In genomic region chr12:52949413-52950331, GRCh38 we compare ENCODE assay signal across 8 cellular contexts. TPM values are rescaled to one million over a fixed set of nuclear protein-coding genes. Genes with fewer than 3 reads are reported as not detected.
DNase-seq lines count a peak whose midpoint lies in the region; ATAC-seq and TF ChIP-seq lines count a peak whose summit lies in the region.

No MANE protein-coding gene starts in this region.

- no peak for TF ChIP-seq CTCF in fibroblast of villous mesenchyme (IDR thresholded peaks at IDR 0.05; ENCODE audit: insufficient read depth, low read depth, low read length)
- TF ChIP-seq CTCF in osteocyte (IDR thresholded peaks at IDR 0.05), result no peak

- H3K4me1 Mint-ChIP-seq in CD4-positive, CD25-positive, alpha-beta regulatory T cell, result peaks cover 0 to 12% (median 9%) of the 10 kb centered on the region in 4 donors
- peaks cover 5 to 13% (median 12%) of the 10 kb centered on the region in 3 donors for H3K4me1 Mint-ChIP-seq in T-cell
- H3K4me1 Mint-ChIP-seq in osteocyte (ENCODE audit: unreplicated experiment), result peaks cover 54% of the 10 kb centered on the region

- DNase-seq in CD4-positive, CD25-positive, alpha-beta regulatory T cell, result no peak
- DNase-seq in HuH-7.5 (ENCODE audit: low spot score), result peak; percentile 86
- no peak for DNase-seq in T-cell
- DNase-seq in fibroblast of villous mesenchyme (ENCODE audit: low read depth), result peak; percentile 96
- no peak for DNase-seq in osteocyte (ENCODE audit: extremely low spot score, unreplicated experiment)
- DNase-seq in stimulated activated CD4-positive, alpha-beta T cell treated with anti-CD3 and anti-CD28 coated beads, Interleukin-2, amount 100 ng/mL, for 24 hours, result no peak
- DNase-seq in stimulated activated naive CD4-positive, alpha-beta T cell (lab: John Stamatoyannopoulos, UW), result no peak
- DNase-seq in stimulated activated CD8-positive, alpha-beta memory T cell treated with anti-CD3 and anti-CD28 coated beads, Interleukin-4, amount 100 ng/mL, for 48 hours, result no peak

- peak overlapping the region; percentile 76 to 80 (median 78) for H3K4me3 Mint-ChIP-seq in CD4-positive, CD25-positive, alpha-beta regulatory T cell
- H3K4me3 Mint-ChIP-seq in T-cell (peak overlapping the region; percentile 71 to 84 (median 78)), osteocyte (ENCODE audit: unreplicated experiment) (peak overlapping the region; percentile 83)

- H3K9me3 Mint-ChIP-seq in CD4-positive, CD25-positive, alpha-beta regulatory T cell, result no peaks in the 10 kb centered on the region
- H3K9me3 Mint-ChIP-seq in T-cell (no peaks in the 10 kb centered on the region), osteocyte (ENCODE audit: unreplicated experiment) (no peaks in the 10 kb centered on the region)

- no peak for ATAC-seq in CD4-positive, CD25-positive, alpha-beta regulatory T cell (ENCODE audit: low read depth in 2 of 2)
- ATAC-seq in T-cell (replicated peaks in 1 of 4), result no peak

- H3K27ac Mint-ChIP-seq in CD4-positive, CD25-positive, alpha-beta regulatory T cell, result peak overlapping the region; percentile 73 to 87 (median 83)
- H3K27ac Mint-ChIP-seq in T-cell, result peak overlapping the region; percentile 66 to 69
- peak overlapping the region; percentile 90 for H3K27ac Mint-ChIP-seq in osteocyte (ENCODE audit: unreplicated experiment)

- POLR2A ChIA-PET in T-cell (lab: Charles Lee), result no interaction called here

- peaks cover 8% of the 10 kb centered on the region for H3K4me1 ChIP-seq in CD4-positive, CD25-positive, alpha-beta regulatory T cell (ENCODE audit: control insufficient read depth, insufficient read depth, low read length, poor library complexity, severe bottlenecking)

- CTCF ChIA-PET in T-cell (lab: Charles Lee), result no interaction called here

- no peak overlapping the region for H3K4me3 ChIP-seq in CD4-positive, CD25-positive, alpha-beta regulatory T cell (ENCODE audit: low read depth, low read length)
- H3K4me3 ChIP-seq in fibroblast of villous mesenchyme (ENCODE audit: low read depth, low read length), result peak overlapping the region; percentile 98

- H3K27ac ChIP-seq in CD4-positive, CD25-positive, alpha-beta regulatory T cell (ENCODE audit: insufficient read depth, low read length, poor library complexity, severe bottlenecking), result no peak overlapping the region

- H3K36me3 Mint-ChIP-seq in CD4-positive, CD25-positive, alpha-beta regulatory T cell, result peaks cover 10% of the 10 kb centered on the region
- H3K36me3 Mint-ChIP-seq in T-cell (no peaks in the 10 kb centered on the region), osteocyte (ENCODE audit: unreplicated experiment) (peaks cover 14% of the 10 kb centered on the region)

- no peaks in the 10 kb centered on the region for H3K27me3 ChIP-seq in CD4-positive, CD25-positive, alpha-beta regulatory T cell (ENCODE audit: control insufficient read depth, insufficient read depth, low read length)

- no peaks in the 10 kb centered on the region for H3K9me3 ChIP-seq in CD4-positive, CD25-positive, alpha-beta regulatory T cell (ENCODE audit: control insufficient read depth in 2 of 2, low read length in 2 of 2)

- H3K27me3 Mint-ChIP-seq in CD4-positive, CD25-positive, alpha-beta regulatory T cell, result peaks cover 15% of the 10 kb centered on the region
- H3K27me3 Mint-ChIP-seq in T-cell (peaks cover 0 to 12% of the 10 kb centered on the region in 2 donors), osteocyte (ENCODE audit: unreplicated experiment) (no peaks in the 10 kb centered on the region)

- no peaks in the 10 kb centered on the region for H3K36me3 ChIP-seq in CD4-positive, CD25-positive, alpha-beta regulatory T cell (ENCODE audit: control insufficient read depth, insufficient read depth, low read length)

RNA-seq across cellular contexts. Expression of gene KRT18, which starts 0.8 kb away (rescaled TPM):
- total RNA-seq in CD4-positive, CD25-positive, alpha-beta regulatory T cell, result 2.4 TPM
- 10 to 100 TPM in 1 of 4 donors, 1 to 10 TPM in 3; 5.8 to 11.2 (median 6.8) TPM for polyA plus RNA-seq in CD4-positive, CD25-positive, alpha-beta regulatory T cell
- total RNA-seq in T-cell, result 10 to 100 TPM in 3 of 5 donors, 1 to 10 TPM in 2; 3.0 to 14.9 (median 11.8) TPM
- total RNA-seq in fibroblast of villous mesenchyme, result 989 and 1,804 TPM in 2 replicates
- total RNA-seq in osteocyte, result 69.2 and 72.5 TPM in 2 replicates

RNA-seq across cellular contexts. Expression of gene KRT8, which starts 44.8 kb away (rescaled TPM):
- total RNA-seq in CD4-positive, CD25-positive, alpha-beta regulatory T cell, result not detected
- under 1 TPM in 2 of 4 donors, not detected in 2; 0.13 to 0.73 TPM for polyA plus RNA-seq in CD4-positive, CD25-positive, alpha-beta regulatory T cell
- total RNA-seq in T-cell (10 to 100 TPM in 2 of 5 donors, 1 to 10 TPM in 1, under 1 TPM in 2; 0.42 to 13.3 (median 8.0) TPM), fibroblast of villous mesenchyme (57.0 and 74.7 TPM in 2 replicates), osteocyte (18.6 and 19.8 TPM in 2 replicates)

RNA-seq across cellular contexts. Expression of gene EIF4B, which starts 56.6 kb away (rescaled TPM):
- 506 TPM for total RNA-seq in CD4-positive, CD25-positive, alpha-beta regulatory T cell
- 100 to 1,000 TPM in 2 of 4 donors, 10 to 100 TPM in 2; 71.3 to 116 (median 103) TPM for polyA plus RNA-seq in CD4-positive, CD25-positive, alpha-beta regulatory T cell
- 100 to 1,000 TPM; 710 to 755 (median 729) TPM for total RNA-seq in T-cell
- total RNA-seq in fibroblast of villous mesenchyme, result 838 and 849 TPM in 2 replicates
- total RNA-seq in osteocyte, result 516 and 555 TPM in 2 replicates

Comparison
In these comparisons a context has a peak if more than half of its experiments do, and no peak if none do; other contexts are left out.
1. DNase-seq: peak in HuH-7.5 (single experiment) and fibroblast of villous mesenchyme (single experiment); none in CD4-positive, CD25-positive, alpha-beta regulatory T cell (0 of 3), T-cell (0 of 34), osteocyte (single experiment), stimulated activated CD4-positive, alpha-beta T cell treated with anti-CD3 and anti-CD28 coated beads, Interleukin-2, amount 100 ng/mL, for 24 hours (0 of 2), stimulated activated naive CD4-positive, alpha-beta T cell (0 of 6) and stimulated activated CD8-positive, alpha-beta memory T cell treated with anti-CD3 and anti-CD28 coated beads, Interleukin-4, amount 100 ng/mL, for 48 hours (single experiment).
2. RNA of gene KRT18, which starts 0.8 kb away (total RNA-seq): 989 to 1,804 TPM in fibroblast of villous mesenchyme; 69.2 to 72.5 TPM in osteocyte, 3.0 to 14.9 TPM in T-cell and 2.4 TPM in CD4-positive, CD25-positive, alpha-beta regulatory T cell (single experiment); every median in the first group is over 10 times any median in the second.
3. Peak in every context shown above with its lines, with median percentiles within 50 percentile points of each other: H3K27ac Mint-ChIP-seq and H3K4me3 Mint-ChIP-seq.